ENCODE assay signal across 8 cellular contexts in genomic region chr18:3604626-3605408, GRCh38.
A peak's percentile ranks its signal among the peaks of the same experiment; 100 is the strongest.
DNase-seq lines count a peak whose midpoint lies in the region; ATAC-seq and TF ChIP-seq lines count a peak whose summit lies in the region.

No MANE protein-coding gene starts in this region.

- no peaks in the 10 kb centered on the region for H3K9me3 ChIP-seq in BE2C

- no peaks in the 10 kb centered on the region for H3K27me3 Mint-ChIP-seq in stimulated activated memory B cell treated with anti-CD40 and anti-IgM and Interleukin-4, amounts not matched to agents 10 μg/mL and 1 μg/mL and 100 μg/mL, for 72 hours

- H3K4me3 ChIP-seq in iPS-11a (ENCODE audit: low read depth, low read length): peak overlapping the region; percentile 86
- H3K4me3 ChIP-seq in BE2C (ENCODE audit: low read depth, low read length): no peak overlapping the region

- no peaks in the 10 kb centered on the region for H3K4me1 ChIP-seq in BE2C

- DNase-seq in GM13977 (ENCODE audit: low spot score) (peak; percentile 52), NCI-H226 (peak; percentile 72), BE2C (no peak)

- in situ Hi-C loops in GM13977 (cut with MboI; ENCODE audit: low pct_unique_long_range_greater_than_20kb, low sequenced_read_pairs, unreplicated experiment): no loop called here

- peak; percentile 88 for ATAC-seq in HG02763 (IDR thresholded peaks at IDR 0.05; ENCODE audit: unreplicated experiment)
- ATAC-seq in stimulated activated memory B cell treated with anti-CD40 and anti-IgM and Interleukin-4, amounts not matched to agents 10 μg/mL and 1 μg/mL and 100 μg/mL, for 72 hours: peak; percentile 87

- no peaks in the 10 kb centered on the region for H3K9me3 Mint-ChIP-seq in stimulated activated memory B cell treated with anti-CD40 and anti-IgM and Interleukin-4, amounts not matched to agents 10 μg/mL and 1 μg/mL and 100 μg/mL, for 72 hours

- no peaks in the 10 kb centered on the region for H3K27me3 ChIP-seq in BE2C

- H3K36me3 ChIP-seq in BE2C: no peaks in the 10 kb centered on the region

- TF ChIP-seq CTCF in 22Rv1 (IDR thresholded peaks at IDR 0.05) (no peak), GM13977 (IDR thresholded peaks at IDR 0.05; ENCODE audit: extremely low read depth, insufficient read depth, missing control alignments) (no peak), BE2C (IDR thresholded peaks at IDR 0.05; ENCODE audit: low read depth, low read length) (no peak)

- no peaks in the 10 kb centered on the region for H3K36me3 Mint-ChIP-seq in stimulated activated memory B cell treated with anti-CD40 and anti-IgM and Interleukin-4, amounts not matched to agents 10 μg/mL and 1 μg/mL and 100 μg/mL, for 72 hours

- no peaks in the 10 kb centered on the region for H3K4me1 Mint-ChIP-seq in stimulated activated memory B cell treated with anti-CD40 and anti-IgM and Interleukin-4, amounts not matched to agents 10 μg/mL and 1 μg/mL and 100 μg/mL, for 72 hours

- H3K27ac ChIP-seq in 22Rv1 (peak overlapping the region; percentile 58; the same call in 1 of the 2 replicates), angular gyrus (ENCODE audit: low read depth, low read length) (peak overlapping the region; percentile 94)

- H3K4me3 Mint-ChIP-seq in stimulated activated memory B cell treated with anti-CD40 and anti-IgM and Interleukin-4, amounts not matched to agents 10 μg/mL and 1 μg/mL and 100 μg/mL, for 72 hours: no peak overlapping the region

- no peak overlapping the region for H3K27ac Mint-ChIP-seq in stimulated activated memory B cell treated with anti-CD40 and anti-IgM and Interleukin-4, amounts not matched to agents 10 μg/mL and 1 μg/mL and 100 μg/mL, for 72 hours
